24 cellular contexts compared by ENCODE assay signal in genomic region chr10:70292016-70292415, GRCh38. TPM values are rescaled to one million over a fixed set of nuclear protein-coding genes. Genes with fewer than 3 reads are reported as not detected.
A peak's percentile ranks its signal among the peaks of the same experiment; 100 is the strongest.
DNase-seq lines count a peak whose midpoint lies in the region; ATAC-seq, FAIRE-seq and TF ChIP-seq lines count a peak whose summit lies in the region.
"Had no signal": no experiment of that assay in that cellular context is flagged by ENCODE, and none has a peak within 500 bp of the region (broad histone marks: within the 10 kb centered on the region; RNA-seq: fewer than 3 reads in every experiment).

No MANE protein-coding gene starts in this region.

- DNase-seq in RCC 7860 (ENCODE audit: low spot score), result peak; percentile 43
- peak; percentile 24 for DNase-seq in fibroblast of mammary gland (ENCODE audit: low read depth)
- DNase-seq in myocyte (ENCODE audit: low read depth), result peak; percentile 30
- DNase-seq in stimulated activated naive CD8-positive, alpha-beta T cell treated with anti-CD3 and anti-CD28 coated beads, Interleukin-15, amount 100 ng/mL, for 72 hours, result no peak
- no peak for DNase-seq in kidney
- no peak for DNase-seq in germinal center (ENCODE audit: low spot score)
- no peak for DNase-seq in Peyer's patch
- DNase-seq: ACHN; BE2C; CD8-positive, alpha-beta memory T cell; DMS 273 treated with DMSO at 0.1 percent for 48 hours; DMS79 treated with DMSO at 0.1 percent for 48 hours; NCI-H1092; NCI-H1417 treated with DMSO at 0.1 percent for 48 hours; NCI-H1694 treated with DMSO at 0.1 percent for 48 hours; NCI-H2081; NCI-H2227 treated with DMSO at 0.1 percent for 48 hours; NCI-H526 treated with DMSO at 0.1 percent for 48 hours; SHP77 treated with DMSO at 0.1 percent for 48 hours had no signal

- peaks cover 5% of the 10 kb centered on the region for H3K4me1 Mint-ChIP-seq in stimulated activated naive CD8-positive, alpha-beta T cell treated with anti-CD3 and anti-CD28 coated beads, Interleukin-15, amount 100 ng/mL, for 72 hours

- H3K4me3 ChIP-seq in fibroblast of mammary gland (ENCODE audit: control insufficient read depth, low read depth, low read length) (no peak overlapping the region), kidney (ENCODE audit: low read length in 2 of 2) (no peak overlapping the region), Peyer's patch (no peak overlapping the region)

- H3K36me3 ChIP-seq in kidney (ENCODE audit: control insufficient read depth in 1 of 2, insufficient read depth in 2 of 2, low read length in 2 of 2) (no peaks in the 10 kb centered on the region), Peyer's patch (no peaks in the 10 kb centered on the region)
- H3K36me3 ChIP-seq: BE2C had no signal

- no peak overlapping the region for H3K27ac Mint-ChIP-seq in stimulated activated naive CD8-positive, alpha-beta T cell treated with anti-CD3 and anti-CD28 coated beads, Interleukin-15, amount 100 ng/mL, for 72 hours
- H3K27ac Mint-ChIP-seq: CD14-positive monocyte had no signal

- H3K9me3 ChIP-seq in kidney (ENCODE audit: control insufficient read depth in 1 of 2, low read length in 2 of 2) (no peaks in the 10 kb centered on the region), Peyer's patch (no peaks in the 10 kb centered on the region)
- H3K9me3 ChIP-seq: BE2C had no signal

- H3K27me3 Mint-ChIP-seq in stimulated activated naive CD8-positive, alpha-beta T cell treated with anti-CD3 and anti-CD28 coated beads, Interleukin-15, amount 100 ng/mL, for 72 hours, result peaks cover 17% of the 10 kb centered on the region

- no peak for TF ChIP-seq POLR2A in Peyer's patch (IDR thresholded peaks at IDR 0.05)

- ATAC-seq in stimulated activated naive CD8-positive, alpha-beta T cell treated with anti-CD3 and anti-CD28 coated beads, Interleukin-15, amount 100 ng/mL, for 72 hours, result no peak

- H3K9me3 Mint-ChIP-seq in stimulated activated naive CD8-positive, alpha-beta T cell treated with anti-CD3 and anti-CD28 coated beads, Interleukin-15, amount 100 ng/mL, for 72 hours, result no peaks in the 10 kb centered on the region
- H3K9me3 Mint-ChIP-seq: CD8-positive, alpha-beta memory T cell had no signal

- FAIRE-seq in RCC 7860 (lab: Jason Lieb, UNC) (peak; percentile 51), kidney (lab: Jason Lieb, UNC) (no peak)
- FAIRE-seq: GM12892, GM19239, H54 had no signal

- H3K27ac ChIP-seq in kidney (ENCODE audit: low read depth in 2 of 2, low read length in 2 of 2), result no peak overlapping the region
- no peak overlapping the region for H3K27ac ChIP-seq in Peyer's patch

- H3K9ac ChIP-seq in kidney (ENCODE audit: low read length in 2 of 2), result no peak overlapping the region

- no peak for TF ChIP-seq CTCF in fibroblast of mammary gland (conservative IDR thresholded peaks at IDR 0.05; ENCODE audit: control insufficient read depth, insufficient read depth, low read depth, low read length)
- TF ChIP-seq CTCF in kidney (IDR thresholded peaks at IDR 0.05; ENCODE audit: borderline replicate concordance, extremely low read depth, insufficient read depth), result no peak
- no peak for TF ChIP-seq CTCF in Peyer's patch (IDR thresholded peaks at IDR 0.05)

- no peaks in the 10 kb centered on the region for H3K27me3 ChIP-seq in Peyer's patch
- H3K27me3 ChIP-seq: BE2C had no signal

- H3K4me1 ChIP-seq in kidney (ENCODE audit: control insufficient read depth in 1 of 2, insufficient read depth in 1 of 2, low read depth in 1 of 2, low read length in 2 of 2) (peaks cover 0 to 2% of the 10 kb centered on the region in 2 donors), Peyer's patch (no peaks in the 10 kb centered on the region)
- H3K4me1 ChIP-seq: BE2C had no signal

- intact Hi-C loops in kidney (cut with DNase I), result no loop called here

- H3K4me3 Mint-ChIP-seq in stimulated activated naive CD8-positive, alpha-beta T cell treated with anti-CD3 and anti-CD28 coated beads, Interleukin-15, amount 100 ng/mL, for 72 hours, result no peak overlapping the region
- H3K4me3 Mint-ChIP-seq: CD14-positive monocyte; CD8-positive, alpha-beta memory T cell had no signal

RNA-seq across cellular contexts. Expression of gene NPFFR1, which starts 8.2 kb away (rescaled TPM):
- not detected in 2 replicates for total RNA-seq in myocyte
- not detected for polyA plus RNA-seq in myocyte (2012)
- 0.09 TPM for total RNA-seq in kidney
- polyA plus RNA-seq in kidney (ENCODE audit: insufficient read depth, low read depth, low replicate concordance), result not detected
- not detected for total RNA-seq in Peyer's patch
- total RNA-seq: CD8-positive, alpha-beta memory T cell; NCI-H460 had no signal
- polyA plus RNA-seq: CD14-positive monocyte; CD8-positive, alpha-beta memory T cell had no signal

RNA-seq across cellular contexts. Expression of gene PPA1, which starts 58.8 kb away (rescaled TPM):
- total RNA-seq in myocyte, result 149 and 152 TPM in 2 replicates
- polyA plus RNA-seq in myocyte (2012), result 65.4 TPM
- total RNA-seq in kidney, result 116 TPM
- polyA plus RNA-seq in kidney (ENCODE audit: insufficient read depth, low read depth, low replicate concordance), result 168 TPM
- 100 to 1,000 TPM in 3 of 4 donors, 10 to 100 TPM in 1; 67.7 to 199 (median 110) TPM for total RNA-seq in Peyer's patch

Comparison
In these comparisons a context has a peak if more than half of its experiments do, and no peak if none do; other contexts are left out.
1. DNase-seq: peak in RCC 7860 (single experiment), fibroblast of mammary gland (single experiment) and myocyte (single experiment); none in stimulated activated naive CD8-positive, alpha-beta T cell treated with anti-CD3 and anti-CD28 coated beads, Interleukin-15, amount 100 ng/mL, for 72 hours (0 of 2), kidney (single experiment), germinal center (single experiment) and Peyer's patch (0 of 3).